ENCODE assay signal across 11 cellular contexts in the genomic region with DNA sequence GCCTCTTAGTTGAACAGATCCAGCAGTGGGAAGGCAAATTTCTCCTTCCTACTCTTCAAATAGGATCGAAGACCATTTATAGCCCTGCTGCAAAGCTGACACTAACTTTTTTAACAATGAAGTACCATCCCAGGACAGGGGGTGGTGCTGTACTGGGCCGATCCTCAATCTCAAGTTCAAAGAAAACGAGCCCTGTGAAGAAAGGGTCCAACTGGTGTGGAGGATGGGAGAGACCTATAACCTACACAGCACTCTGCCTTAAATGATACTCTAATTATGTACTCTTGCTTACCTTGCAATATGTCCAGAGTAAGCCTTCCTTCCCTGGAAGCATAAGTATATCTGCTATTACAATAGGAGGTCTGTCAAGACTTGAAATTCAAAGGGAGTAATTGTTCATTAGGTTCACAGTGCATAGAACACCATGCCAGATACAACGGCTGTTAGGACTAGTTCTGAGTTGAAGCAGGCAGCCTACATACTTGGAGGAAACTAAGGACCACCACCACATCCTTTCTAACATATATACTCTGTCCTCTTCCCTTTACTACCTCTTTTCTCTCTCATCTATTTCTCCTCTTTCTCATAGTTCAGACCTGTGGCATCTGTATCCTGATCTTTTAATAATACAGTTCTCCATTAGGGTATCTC. TPM values are rescaled to one million over a fixed set of nuclear protein-coding genes. Genes with fewer than 3 reads are reported as not detected.
DNase-seq lines count a peak whose midpoint lies in the region; ATAC-seq and TF ChIP-seq lines count a peak whose summit lies in the region.
"Had no signal": no experiment of that assay in that cellular context is flagged by ENCODE, and none has a peak within 500 bp of the region (broad histone marks: within the 10 kb centered on the region; RNA-seq: fewer than 3 reads in every experiment).

No MANE protein-coding gene starts in this region.

- H3K27me3 ChIP-seq in OCI-LY1 (ENCODE audit: insufficient read depth, low read length) (no peaks in the 10 kb centered on the region), neural cell (ENCODE audit: insufficient read depth, low read depth, low read length) (no peaks in the 10 kb centered on the region)
- H3K27me3 ChIP-seq: pancreas, upper lobe of left lung had no signal

- H3K4me3 ChIP-seq in OCI-LY1 (ENCODE audit: low read depth, low read length, poor library complexity, severe bottlenecking) (no peak overlapping the region), neural cell (ENCODE audit: low read length) (no peak overlapping the region)
- H3K4me3 ChIP-seq: pancreas, upper lobe of left lung had no signal

- H3F3A ChIP-seq in OCI-LY1 (ENCODE audit: insufficient read depth, low read length) (no peaks in the 10 kb centered on the region; the same call in 1 of the 2 replicates), neural cell (ENCODE audit: insufficient read depth, low read length, poor library complexity, severe bottlenecking) (no peaks in the 10 kb centered on the region)

- no peak for ATAC-seq in GM19452 (IDR thresholded peaks at IDR 0.05; ENCODE audit: unreplicated experiment)

- peaks cover 10% of the 10 kb centered on the region for H3K36me3 Mint-ChIP-seq in endothelial cell (ENCODE audit: low read depth, unreplicated experiment)

- peaks cover 5% of the 10 kb centered on the region for H3K27me3 Mint-ChIP-seq in endothelial cell (ENCODE audit: unreplicated experiment)

- peak; percentile 46 for DNase-seq in ELR (ENCODE audit: low read depth)
- no peak for DNase-seq in endothelial cell (ENCODE audit: low spot score)
- DNase-seq in COR-L47 (lab: John Stamatoyannopoulos, UW), result no peak
- no peak for DNase-seq in NOMO-1 treated with dmso at 0.1 percent for 144 hours (lab: John Stamatoyannopoulos, UW; ENCODE audit: unreplicated experiment)
- DNase-seq in effector CD4-positive, alpha-beta T cell, result no peak
- DNase-seq: NCI-H146, pancreas, upper lobe of left lung had no signal

- H3K9me3 Mint-ChIP-seq in endothelial cell (ENCODE audit: unreplicated experiment), result no peaks in the 10 kb centered on the region

- H3K9ac ChIP-seq in OCI-LY1 (ENCODE audit: low read length) (no peak overlapping the region), neural cell (ENCODE audit: low read length) (no peak overlapping the region)

- TF ChIP-seq EP300 in neural cell (conservative IDR thresholded peaks at IDR 0.05; ENCODE audit: poor library complexity, severe bottlenecking), result no peak

- H3K36me3 ChIP-seq in OCI-LY1 (ENCODE audit: insufficient read depth, low read length) (peaks cover 77% of the 10 kb centered on the region), neural cell (ENCODE audit: insufficient read depth, low read length) (peaks cover 3% of the 10 kb centered on the region)
- H3K36me3 ChIP-seq: pancreas had no signal

- H3K79me2 ChIP-seq in OCI-LY1 (ENCODE audit: insufficient read depth, low read length) (peaks cover 91% of the 10 kb centered on the region), neural cell (replicated peaks; ENCODE audit: insufficient read depth, low read length) (peaks cover 69% of the 10 kb centered on the region)

- H3K27ac Mint-ChIP-seq in endothelial cell (ENCODE audit: unreplicated experiment), result no peak overlapping the region

- H3K4me1 ChIP-seq in OCI-LY1 (ENCODE audit: insufficient read depth, low read length, severe bottlenecking), result peaks cover 28% of the 10 kb centered on the region

- peaks cover 12% of the 10 kb centered on the region for H3K4me1 Mint-ChIP-seq in endothelial cell (ENCODE audit: unreplicated experiment)

- no peak for TF ChIP-seq RAD21 in neural cell (conservative IDR thresholded peaks at IDR 0.05)

- no peaks in the 10 kb centered on the region for H3K9me2 ChIP-seq in OCI-LY1 (ENCODE audit: low read depth, low read length)
- H3K9me2 ChIP-seq in neural cell (ENCODE audit: insufficient read depth, low read length), result no peaks in the 10 kb centered on the region

- H3K9me3 ChIP-seq in OCI-LY1 (ENCODE audit: low read length) (no peaks in the 10 kb centered on the region), neural cell (ENCODE audit: low read length) (no peaks in the 10 kb centered on the region)
- H3K9me3 ChIP-seq: pancreas, upper lobe of left lung had no signal

- no peak overlapping the region for H3K4me3 Mint-ChIP-seq in endothelial cell (ENCODE audit: unreplicated experiment)

- H3K4me2 ChIP-seq in OCI-LY1 (ENCODE audit: low read length), result no peak overlapping the region
- H3K4me2 ChIP-seq in neural cell (ENCODE audit: low read length), result no peak overlapping the region

- peaks cover 3% of the 10 kb centered on the region; the same call in 1 of the 2 replicates for H4K20me1 ChIP-seq in OCI-LY1 (ENCODE audit: insufficient read depth, low read length)
- H4K20me1 ChIP-seq in neural cell (ENCODE audit: insufficient read depth), result no peaks in the 10 kb centered on the region

- H3K27ac ChIP-seq in OCI-LY1 (ENCODE audit: low read depth, low read length, poor library complexity, severe bottlenecking) (no peak overlapping the region), neural cell (ENCODE audit: low read length) (no peak overlapping the region)
- H3K27ac ChIP-seq: pancreas, upper lobe of left lung had no signal

- TF ChIP-seq CTCF in OCI-LY1 (IDR thresholded peaks at IDR 0.05; ENCODE audit: low read length) (peak; percentile 54), endothelial cell (IDR thresholded peaks at IDR 0.05; ENCODE audit: unreplicated experiment) (peak; percentile 58), neural cell (IDR thresholded peaks at IDR 0.05; ENCODE audit: poor library complexity, severe bottlenecking) (peak; percentile 29)

- H2AFZ ChIP-seq in OCI-LY1 (ENCODE audit: low read length) (no peak overlapping the region), neural cell (ENCODE audit: low read depth, low read length) (no peak overlapping the region)

TF ChIP-seq in neural cell, 6 proteins besides CTCF, POLR2A, EP300 and RAD21:
- no peak for TF ChIP-seq TAF1 (IDR thresholded peaks at IDR 0.05; ENCODE audit: low read depth)
- TF ChIP-seq SMC3 (conservative IDR thresholded peaks at IDR 0.05; ENCODE audit: poor library complexity), result no peak
- no peak for TF ChIP-seq EZH2 (IDR thresholded peaks at IDR 0.05; ENCODE audit: borderline replicate concordance, insufficient read depth, low read length, poor library complexity, severe bottlenecking)
- no peak for TF ChIP-seq REST (IDR thresholded peaks at IDR 0.05; ENCODE audit: borderline replicate concordance)
- no peak for TF ChIP-seq POLR2AphosphoS5 (IDR thresholded peaks at IDR 0.05)
- TF ChIP-seq MXI1 (conservative IDR thresholded peaks at IDR 0.05; ENCODE audit: poor library complexity, severe bottlenecking), result no peak

RNA-seq across cellular contexts. Expression of gene ETF1, which starts 6.2 kb away (rescaled TPM):
- total RNA-seq in endothelial cell (ENCODE audit: unreplicated experiment), result 84.7 TPM
- polyA plus RNA-seq in neural cell, result 56.9 and 62.1 TPM in 2 replicates
- 83.9 and 84.7 TPM in 2 replicates for polyA minus RNA-seq in neural cell

RNA-seq across cellular contexts. Expression of gene HSPA9, which starts 38.4 kb away (rescaled TPM):
- 128 TPM for total RNA-seq in endothelial cell (ENCODE audit: unreplicated experiment)
- polyA plus RNA-seq in neural cell, result 270 and 280 TPM in 2 replicates
- 253 and 263 TPM in 2 replicates for polyA minus RNA-seq in neural cell
